Comparison of ENCODE assay signal across 13 cellular contexts in the genomic region with DNA sequence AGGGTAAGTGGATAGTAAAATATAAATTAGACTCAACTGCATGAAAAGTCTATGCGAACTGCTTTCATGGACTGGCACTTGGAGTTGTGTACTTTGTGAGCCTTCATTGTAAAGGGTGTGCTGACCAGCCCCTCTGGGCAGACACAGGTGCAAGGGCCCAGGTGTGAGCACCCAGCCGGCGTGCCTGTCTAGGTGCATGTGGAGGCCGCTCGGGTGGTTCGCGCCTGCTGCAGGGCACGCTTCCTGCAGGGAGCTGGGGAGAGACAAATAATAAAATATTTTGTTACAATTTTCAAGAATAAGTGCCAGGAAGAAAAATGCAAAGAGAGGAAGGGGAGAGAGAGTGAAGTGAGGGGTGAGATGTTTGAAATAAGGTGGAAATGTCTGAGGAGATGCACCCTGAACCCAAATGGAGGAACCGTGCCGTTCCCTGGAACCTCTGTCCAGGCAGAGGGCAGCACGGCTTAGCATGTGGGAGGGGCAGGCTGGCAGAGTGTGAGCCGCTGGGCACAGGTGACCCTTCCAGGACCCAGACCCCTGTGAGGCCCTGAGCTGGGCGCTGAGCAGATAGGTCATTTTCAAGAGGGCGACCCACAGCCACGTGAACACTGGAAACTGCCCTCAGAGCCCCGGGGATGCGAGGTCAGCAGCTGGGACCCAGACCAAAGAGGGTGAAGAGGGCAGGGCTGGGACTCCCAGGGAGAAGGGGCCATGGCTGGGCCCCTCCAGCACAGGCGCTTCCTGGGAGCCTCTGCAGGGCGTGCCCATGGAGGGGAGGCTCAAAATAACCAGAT. TPM values are rescaled to one million over a fixed set of nuclear protein-coding genes. Genes with fewer than 3 reads are reported as not detected.
DNase-seq lines count a peak whose midpoint lies in the region; TF ChIP-seq lines count a peak whose summit lies in the region.
"Had no signal": no experiment of that assay in that cellular context is flagged by ENCODE, and none has a peak within 500 bp of the region (broad histone marks: within the 10 kb centered on the region; RNA-seq: fewer than 3 reads in every experiment).

No MANE protein-coding gene starts in this region.

- peak overlapping the region; percentile 88 for H3K27ac Mint-ChIP-seq in Caco-2 (ENCODE audit: unreplicated experiment)
- H3K27ac Mint-ChIP-seq: B cell; CD8-positive, alpha-beta T cell; GM23338; HFFc6 had no signal

- peaks cover 47% of the 10 kb centered on the region for H3K4me1 Mint-ChIP-seq in Caco-2 (ENCODE audit: low read depth, unreplicated experiment)
- H3K4me1 Mint-ChIP-seq: B cell had no signal

- H3K27ac ChIP-seq in hepatocyte (peak overlapping the region; percentile 96), stomach (peak overlapping the region; percentile 64 to 83 (median 79))
- H3K27ac ChIP-seq: BLaER1 treated with 17β-estradiol and CSF1 and Interleukin-3, amounts not matched to agents 10 nM and 100 nM had no signal

- H4K20me1 ChIP-seq in hepatocyte (ENCODE audit: insufficient read depth, poor library complexity, severe bottlenecking): no peaks in the 10 kb centered on the region

- H3K27me3 ChIP-seq in Caco-2 (replicated peaks; ENCODE audit: control insufficient read depth, insufficient read depth, low read length) (no peaks in the 10 kb centered on the region), hepatocyte (no peaks in the 10 kb centered on the region), stomach (no peaks in the 10 kb centered on the region)
- H3K27me3 ChIP-seq: BLaER1 treated with 17β-estradiol and CSF1 and Interleukin-3, amounts not matched to agents 10 nM and 100 nM had no signal

- POLR2A ChIA-PET in Caco-2 (lab: Charles Lee): no interaction called here

- H3K4me2 ChIP-seq in hepatocyte: no peak overlapping the region
- H3K4me2 ChIP-seq: BLaER1 treated with 17β-estradiol and CSF1 and Interleukin-3, amounts not matched to agents 10 nM and 100 nM; GM23338 had no signal

- H3K36me3 ChIP-seq in Caco-2 (ENCODE audit: control insufficient read depth, insufficient read depth, low read length) (no peaks in the 10 kb centered on the region), hepatocyte (replicated peaks; ENCODE audit: insufficient read depth, low read depth) (no peaks in the 10 kb centered on the region), stomach (peaks cover 5 to 24% (median 23%) of the 10 kb centered on the region in 4 donors)

- no peaks in the 10 kb centered on the region for H3K79me2 ChIP-seq in hepatocyte

- CTCF ChIA-PET in Caco-2 (lab: Charles Lee): no interaction called here

- DNase-seq in Caco-2: no peak
- DNase-seq in NCI-H774 (lab: John Stamatoyannopoulos, UW): peak; percentile 23
- DNase-seq in hepatocyte (ENCODE audit: low spot score): no peak
- no peak for DNase-seq in stomach
- DNase-seq in HCEC 1CT: no peak
- no peak for DNase-seq in NCI-H524 treated with DMSO at 0.1 percent for 48 hours (lab: John Stamatoyannopoulos, UW)
- DNase-seq in DMS 273 treated with DMSO at 0.1 percent for 48 hours (lab: John Stamatoyannopoulos, UW): no peak
- DNase-seq: CD8-positive, alpha-beta T cell; HFFc6 had no signal

- peaks cover 51% of the 10 kb centered on the region for H3K36me3 Mint-ChIP-seq in Caco-2 (ENCODE audit: insufficient read depth, unreplicated experiment)

- no peak for TF ChIP-seq POLR2A in stomach (IDR thresholded peaks at IDR 0.05)

- intact Hi-C loops in Caco-2 (cut with micrococcal nuclease; ENCODE audit: unreplicated experiment) (no loop called here), stomach (cut with DNase I; ENCODE audit: low total_unique reads) (no loop called here)

- H3K4me1 ChIP-seq in Caco-2: peaks cover 46% of the 10 kb centered on the region
- H3K4me1 ChIP-seq in hepatocyte (ENCODE audit: insufficient read depth): peaks cover 25% of the 10 kb centered on the region
- peaks cover 0 to 23% (median 3%) of the 10 kb centered on the region in 4 donors for H3K4me1 ChIP-seq in stomach
- H3K4me1 ChIP-seq: BLaER1 treated with 17β-estradiol and CSF1 and Interleukin-3, amounts not matched to agents 10 nM and 100 nM had no signal

- no peak overlapping the region for H2AFZ ChIP-seq in hepatocyte
- H2AFZ ChIP-seq: GM23338 had no signal

- no peaks in the 10 kb centered on the region for H3K9me3 ChIP-seq in Caco-2
- H3K9me3 ChIP-seq in hepatocyte (ENCODE audit: low read depth): no peaks in the 10 kb centered on the region
- no peaks in the 10 kb centered on the region for H3K9me3 ChIP-seq in stomach
- H3K9me3 ChIP-seq: BLaER1 treated with 17β-estradiol and CSF1 and Interleukin-3, amounts not matched to agents 10 nM and 100 nM had no signal

- TF ChIP-seq CTCF in Caco-2 (IDR thresholded peaks at IDR 0.05; ENCODE audit: insufficient read depth in 1 of 2, low read depth in 1 of 2, low read length in 1 of 2, severe bottlenecking in 1 of 2, unreplicated experiment in 1 of 2) (no peak), hepatocyte (IDR thresholded peaks at IDR 0.05; ENCODE audit: poor library complexity) (no peak), stomach (IDR thresholded peaks at IDR 0.05) (no peak)

- H3K4me3 ChIP-seq in Caco-2 (ENCODE audit: low read depth, low read length): no peak overlapping the region
- H3K4me3 ChIP-seq in hepatocyte: no peak overlapping the region
- H3K4me3 ChIP-seq in stomach: no peak overlapping the region
- H3K4me3 ChIP-seq: BLaER1 treated with 17β-estradiol and CSF1 and Interleukin-3, amounts not matched to agents 10 nM and 100 nM; GM23338 had no signal

- H3K9me3 Mint-ChIP-seq in Caco-2 (ENCODE audit: unreplicated experiment): peaks cover 15% of the 10 kb centered on the region
- H3K9me3 Mint-ChIP-seq: CD8-positive, alpha-beta T cell; GM23338; HFFc6 had no signal

- no TSS peak for BruUV-seq in Caco-2 (replicated peaks; lab: Mats Ljungman, UMichigan)

- no peaks in the 10 kb centered on the region for H3K27me3 Mint-ChIP-seq in Caco-2 (ENCODE audit: insufficient read depth, unreplicated experiment)
- H3K27me3 Mint-ChIP-seq: B cell had no signal

- no peak overlapping the region for H3K4me3 Mint-ChIP-seq in Caco-2 (ENCODE audit: unreplicated experiment)
- H3K4me3 Mint-ChIP-seq: B cell; CD8-positive, alpha-beta T cell; GM23338; HFFc6 had no signal

- 94% methylated on average over 19 of the region's 19 CpGs for WGBS in hepatocyte (ENCODE audit: low lambda C conversion rate, missing lambda C conversion rate)
- WGBS in stomach, 5 donors: 90 to 95% (median 92%) methylated on average over 16 to 19 of the region's 19 CpGs

- no peaks in the 10 kb centered on the region for H3K9me2 ChIP-seq in hepatocyte (replicated peaks; ENCODE audit: insufficient read depth)

- TF ChIP-seq EP300 in stomach (IDR thresholded peaks at IDR 0.05): no peak

RNA-seq across cellular contexts. Expression of gene RNF32, which starts 28.7 kb away (rescaled TPM):
- total RNA-seq in Caco-2 (2022) (24.1 and 26.0 TPM in 2 replicates), hepatocyte (1.4 and 2.3 TPM in 2 replicates), stomach (1 to 10 TPM in 3 of 5 donors, not detected in 2; 1.2 to 4.7 (median 1.5) TPM)
- polyA plus RNA-seq in hepatocyte (2.9 and 6.7 TPM in 2 replicates), stomach (1 to 10 TPM; 2.2 to 4.1 (median 2.6) TPM)
- total RNA-seq: A172 had no signal
